Comparison of ENCODE assay signal across 17 cellular contexts in genomic region chr22:21915624-21916308, GRCh38. TPM values are rescaled to one million over a fixed set of nuclear protein-coding genes. Genes with fewer than 3 reads are reported as not detected.
DNase-seq lines count a peak whose midpoint lies in the region; ATAC-seq, FAIRE-seq and TF ChIP-seq lines count a peak whose summit lies in the region.
"Had no signal": no experiment of that assay in that cellular context is flagged by ENCODE, and none has a peak within 500 bp of the region (broad histone marks: within the 10 kb centered on the region; RNA-seq: fewer than 3 reads in every experiment).

No MANE protein-coding gene starts in this region.

- TF ChIP-seq CTCF in K562 (IDR thresholded peaks at IDR 0.05 in 2 of 3, conservative IDR thresholded peaks at IDR 0.05 in 1 of 3; ENCODE audit: insufficient read depth in 2 of 3, low read depth in 1 of 3, low read length in 3 of 3) = 0 out of 6 replicates have a peak, but pooled peaks of 1 of the 3 experiments have one; percentile 14
- no peak for TF ChIP-seq CTCF in testis (IDR thresholded peaks at IDR 0.05)

- H3K9me3 Mint-ChIP-seq in activated naive CD8-positive, alpha-beta T cell (ENCODE audit: low read depth) = no peaks in the 10 kb centered on the region
- no peaks in the 10 kb centered on the region for H3K9me3 Mint-ChIP-seq in activated naive CD8-positive, alpha-beta T cell treated with anti-CD3 and anti-CD28 coated beads, Interleukin-2, amount 50 U/mL, for 24 hours
- H3K9me3 Mint-ChIP-seq: CD4-positive, alpha-beta T cell had no signal

- no peak overlapping the region for H3K4me3 Mint-ChIP-seq in activated naive CD8-positive, alpha-beta T cell
- H3K4me3 Mint-ChIP-seq in activated naive CD8-positive, alpha-beta T cell treated with anti-CD3 and anti-CD28 coated beads, Interleukin-2, amount 50 U/mL, for 24 hours = no peak overlapping the region
- H3K4me3 Mint-ChIP-seq: CD4-positive, alpha-beta T cell had no signal

- no peak for ATAC-seq in activated naive CD8-positive, alpha-beta T cell treated with anti-CD3 and anti-CD28 coated beads, Interleukin-2, amount 50 U/mL, for 24 hours
- ATAC-seq in K562 = peak; percentile 17

- no peaks in the 10 kb centered on the region for H3K79me2 ChIP-seq in K562 (ENCODE audit: control insufficient read depth, insufficient read depth, low read length)

- H3K27ac ChIP-seq in BLaER1 (peak overlapping the region; percentile 11; the same call in 1 of the 2 replicates), K562 (ENCODE audit: extremely low read depth, low read depth, low read length) (no peak overlapping the region), testis (peak overlapping the region; percentile 44 to 53), substantia nigra (ENCODE audit: low read depth, low read length, poor library complexity, severe bottlenecking) (no peak overlapping the region)
- H3K27ac ChIP-seq: C4-2B had no signal

- no peaks in the 10 kb centered on the region for H3K27me3 Mint-ChIP-seq in activated naive CD8-positive, alpha-beta T cell
- no peaks in the 10 kb centered on the region for H3K27me3 Mint-ChIP-seq in activated naive CD8-positive, alpha-beta T cell treated with anti-CD3 and anti-CD28 coated beads, Interleukin-2, amount 50 U/mL, for 24 hours
- H3K27me3 Mint-ChIP-seq: CD4-positive, alpha-beta T cell had no signal

- in situ Hi-C loops in K562 (cut with MboI) = no loop called here

- H3K9ac ChIP-seq in BLaER1 (no peak overlapping the region), K562 (ENCODE audit: insufficient read depth in 1 of 2, low read depth in 2 of 2, low read length in 2 of 2) (peak overlapping the region in 1 of 2 experiments; percentile 39; a peak in 1 of 4 replicates)

- TF ChIP-seq RAD21 in K562 (CRISPR knock-in tag; conservative IDR thresholded peaks at IDR 0.05 in 1 of 2, IDR thresholded peaks at IDR 0.05 in 1 of 2) = 0 out of 4 replicates have a peak, but pooled peaks of 1 of the 2 experiments have one; percentile 13

- no peaks in the 10 kb centered on the region for H3K27me3 ChIP-seq in BLaER1
- H3K27me3 ChIP-seq in K562 (ENCODE audit: control insufficient read depth in 2 of 2, insufficient read depth in 2 of 2, low read length in 2 of 2) = no peaks in the 10 kb centered on the region
- H3K27me3 ChIP-seq in testis = no peaks in the 10 kb centered on the region
- H3K27me3 ChIP-seq: BE2C had no signal

- no peak for TF ChIP-seq POLR2A in K562 (conservative IDR thresholded peaks at IDR 0.05)
- TF ChIP-seq POLR2A in testis (IDR thresholded peaks at IDR 0.05) = no peak

- CTCF ChIA-PET in K562 (lab: Yijun Ruan, JAX; ENCODE audit: low intra/inter-chr PET ratio) = no interaction called here

- H3K36me3 ChIP-seq in BLaER1 = peaks cover 10% of the 10 kb centered on the region
- no peaks in the 10 kb centered on the region for H3K36me3 ChIP-seq in K562 (ENCODE audit: control insufficient read depth, insufficient read depth, low read length)
- H3K36me3 ChIP-seq in testis (ENCODE audit: low read depth, missing control alignments) = no peaks in the 10 kb centered on the region
- H3K36me3 ChIP-seq: BE2C, HAP-1 had no signal

- H3K4me1 ChIP-seq in BLaER1 (peaks cover 57% of the 10 kb centered on the region), K562 (replicated peaks in 1 of 2; ENCODE audit: control insufficient read depth in 2 of 2, insufficient read depth in 2 of 2, low read length in 2 of 2) (peaks cover 5 to 27% of the 10 kb centered on the region in 2 experiments), testis (peaks cover 26% of the 10 kb centered on the region)
- H3K4me1 ChIP-seq: BE2C, Caco-2, HAP-1 had no signal

- H3K4me2 ChIP-seq in BLaER1 = no peak overlapping the region
- no peak overlapping the region for H3K4me2 ChIP-seq in K562 (ENCODE audit: insufficient read depth, low read length)

- H3K9me3 ChIP-seq in BLaER1 (no peaks in the 10 kb centered on the region), K562 (replicated peaks; ENCODE audit: control insufficient read depth, insufficient read depth, low read depth, low read length) (no peaks in the 10 kb centered on the region), testis (no peaks in the 10 kb centered on the region)
- H3K9me3 ChIP-seq: BE2C, Caco-2, HAP-1 had no signal

- no peaks in the 10 kb centered on the region for H3K9me1 ChIP-seq in K562 (ENCODE audit: control insufficient read depth, insufficient read depth, low read length)

- intact Hi-C loops in K562 (cut with micrococcal nuclease) (no loop called here), testis (cut with DNase I; ENCODE audit: low total_unique reads) (no loop called here)

- H3K36me3 Mint-ChIP-seq in activated naive CD8-positive, alpha-beta T cell = no peaks in the 10 kb centered on the region
- H3K36me3 Mint-ChIP-seq in activated naive CD8-positive, alpha-beta T cell treated with anti-CD3 and anti-CD28 coated beads, Interleukin-2, amount 50 U/mL, for 24 hours (ENCODE audit: low read depth) = no peaks in the 10 kb centered on the region

- POLR2A ChIA-PET in K562 (lab: Yijun Ruan, JAX) = interaction anchor here (0.6 to 49.7 kb wide), 16 partner anchors 4 to 330 kb away, joined by 3 to 1041 read pairs (median 4); partner anchors contain the start of genes MAPK1 and PPM1F

- H3K4me3 ChIP-seq in BLaER1 = no peak overlapping the region
- H3K4me3 ChIP-seq in K562 = no peak overlapping the region
- H3K4me3 ChIP-seq in testis = no peak overlapping the region
- H3K4me3 ChIP-seq: HAP-1 had no signal

- no peak for TF ChIP-seq EP300 in K562 (IDR thresholded peaks at IDR 0.05; ENCODE audit: low read length)

- 33% methylated on average over 4 of the region's 4 CpGs for WGBS in K562 (ENCODE audit: insufficient coverage, low coverage, missing lambda C conversion rate)
- 60 to 79% methylated on average over 1 to 4 of the region's 4 CpGs for WGBS in testis, 2 donors

- H3K27ac Mint-ChIP-seq in activated naive CD8-positive, alpha-beta T cell = peak overlapping the region; percentile 50
- no peak overlapping the region for H3K27ac Mint-ChIP-seq in activated naive CD8-positive, alpha-beta T cell treated with anti-CD3 and anti-CD28 coated beads, Interleukin-2, amount 50 U/mL, for 24 hours
- H3K27ac Mint-ChIP-seq: CD4-positive, alpha-beta T cell had no signal

- H2AFZ ChIP-seq in K562 (ENCODE audit: low read depth, low read length) = no peak overlapping the region

- DNase-seq in activated naive CD8-positive, alpha-beta T cell treated with anti-CD3 and anti-CD28 coated beads, Interleukin-2, amount 50 U/mL, for 24 hours = no peak
- DNase-seq in K562 (ENCODE audit: extremely low read depth in 1 of 4, low spot score in 3 of 4) (no peak), testis (no peak), substantia nigra (lab: John Stamatoyannopoulos, UW) (no peak), iPS-NIHi11 (ENCODE audit: low spot score) (no peak)
- DNase-seq: BE2C; Caco-2; CD4-positive, alpha-beta T cell; GOT3 had no signal

- no TSS peak for BruUV-seq in K562 (replicated peaks; lab: Mats Ljungman, UMichigan)

- FAIRE-seq in K562 (lab: Jason Lieb, UNC) = no peak
- FAIRE-seq: D721Med, G401.6, GM12891, GM18507 had no signal

- H3K4me1 Mint-ChIP-seq in activated naive CD8-positive, alpha-beta T cell (ENCODE audit: low read depth) = no peaks in the 10 kb centered on the region
- no peaks in the 10 kb centered on the region for H3K4me1 Mint-ChIP-seq in activated naive CD8-positive, alpha-beta T cell treated with anti-CD3 and anti-CD28 coated beads, Interleukin-2, amount 50 U/mL, for 24 hours

- H4K20me1 ChIP-seq in BLaER1 (peaks cover 20% of the 10 kb centered on the region; the same call in 1 of the 2 replicates), K562 (replicated peaks; ENCODE audit: control insufficient read depth, insufficient read depth, low read length) (peaks cover 21% of the 10 kb centered on the region)

RNA-seq across cellular contexts. Expression of gene PPM1F, which starts 36.9 kb away (rescaled TPM):
- total RNA-seq in K562 (2011; cell fraction: chromatin; rRNA removed; ENCODE audit: low replicate concordance) = 103 and 226 TPM in 2 replicates
- 122 and 135 TPM in 2 replicates for total RNA-seq in K562 (2011; cell fraction: nucleolus; rRNA removed)
- total RNA-seq in K562 (2011; cell fraction: nucleoplasm; rRNA removed) = 120 and 153 TPM in 2 replicates
- total RNA-seq in K562 (2014; rRNA removed) (132 and 153 TPM in 2 replicates), K562 (2014; rRNA removed; fragmentation: Illumina TruSeq; extraction: Trizol) (33.1 and 36.9 TPM in 2 replicates), K562 (2015; rRNA removed; fragmentation: Illumina TruSeq; extraction: Trizol) (74.6 and 75.0 TPM in 2 replicates), K562 (2021) (157 and 159 TPM in 2 replicates), testis (10 to 100 TPM; 22.4 to 22.7 TPM)
- polyA plus RNA-seq in K562 (2011; rRNA removed) (64.0 and 73.1 TPM in 2 replicates), K562 (2014; fragmentation: Illumina TruSeq; extraction: Trizol) (53.8 and 92.1 TPM in 2 replicates), K562 (2014; fragmentation: Nextera tagmentation; extraction: Ambion mirVana) (1 to 10 TPM; 2.1 to 4.5 TPM), K562 (2014; rRNA removed) (110 and 121 TPM in 2 replicates), testis (ENCODE audit: insufficient read depth, low read depth, low replicate concordance) (17.4 TPM)
- polyA plus RNA-seq in K562 (2011; cell fraction: cytosol; rRNA removed) = 74.8 and 124 TPM in 2 replicates
- 187 and 284 TPM in 2 replicates for polyA plus RNA-seq in K562 (2011; cell fraction: nucleus; rRNA removed)
- 81.6 and 118 TPM in 2 replicates for polyA plus RNA-seq in K562 (2012)
- 29.5 and 43.3 TPM in 2 replicates for polyA minus RNA-seq in K562 (2011; rRNA and poly(A)+ RNA removed)
- polyA minus RNA-seq in K562 (2011; cell fraction: cytosol; rRNA and poly(A)+ RNA removed) = 53.3 and 68.1 TPM in 2 replicates
- 34.9 and 45.5 TPM in 2 replicates for polyA minus RNA-seq in K562 (2011; cell fraction: nucleus; rRNA and poly(A)+ RNA removed)

RNA-seq across cellular contexts. Expression of gene MAPK1, which starts 48.3 kb away (rescaled TPM):
- 220 and 305 TPM in 2 replicates for total RNA-seq in K562 (2011; cell fraction: chromatin; rRNA removed; ENCODE audit: low replicate concordance)
- total RNA-seq in K562 (2011; cell fraction: nucleolus; rRNA removed) = 68.7 and 81.2 TPM in 2 replicates
- 142 and 210 TPM in 2 replicates for total RNA-seq in K562 (2011; cell fraction: nucleoplasm; rRNA removed)
- total RNA-seq in K562 (2014; rRNA removed) = 183 and 249 TPM in 2 replicates
- 319 and 370 TPM in 2 replicates for total RNA-seq in K562 (2014; rRNA removed; fragmentation: Illumina TruSeq; extraction: Trizol)
- total RNA-seq in K562 (2015; rRNA removed; fragmentation: Illumina TruSeq; extraction: Trizol) = 283 and 289 TPM in 2 replicates
- total RNA-seq in K562 (2021) = 464 and 475 TPM in 2 replicates
- polyA plus RNA-seq in K562 (2011; rRNA removed) = 381 and 575 TPM in 2 replicates
- 168 and 240 TPM in 2 replicates for polyA plus RNA-seq in K562 (2011; cell fraction: cytosol; rRNA removed)
- polyA plus RNA-seq in K562 (2011; cell fraction: nucleus; rRNA removed) = 236 and 309 TPM in 2 replicates
- polyA plus RNA-seq in K562 (2012) = 233 and 368 TPM in 2 replicates
- 260 and 350 TPM in 2 replicates for polyA plus RNA-seq in K562 (2014; fragmentation: Illumina TruSeq; extraction: Trizol)
- 10 to 100 TPM; 46.3 to 51.4 TPM for polyA plus RNA-seq in K562 (2014; fragmentation: Nextera tagmentation; extraction: Ambion mirVana)
- polyA plus RNA-seq in K562 (2014; rRNA removed) = 146 and 212 TPM in 2 replicates
- polyA minus RNA-seq in K562 (2011; rRNA and poly(A)+ RNA removed) = 295 and 429 TPM in 2 replicates
- polyA minus RNA-seq in K562 (2011; cell fraction: cytosol; rRNA and poly(A)+ RNA removed) = 100 and 114 TPM in 2 replicates
- 36.5 and 66.6 TPM in 2 replicates for polyA minus RNA-seq in K562 (2011; cell fraction: nucleus; rRNA and poly(A)+ RNA removed)
- 100 to 1,000 TPM in 1 of 2 donors, 10 to 100 TPM in 1; 90.2 to 121 TPM for total RNA-seq in testis
- polyA plus RNA-seq in testis (ENCODE audit: insufficient read depth, low read depth, low replicate concordance) = 143 TPM

Comparison
In these comparisons a context has a peak if more than half of its experiments do, and no peak if none do; other contexts are left out.
1. H3K27ac ChIP-seq: peak in BLaER1 (single experiment) and testis (2 of 2); none in K562 (single experiment) and substantia nigra (single experiment).